Comparison of ENCODE assay signal across 9 cellular contexts in the genomic region with DNA sequence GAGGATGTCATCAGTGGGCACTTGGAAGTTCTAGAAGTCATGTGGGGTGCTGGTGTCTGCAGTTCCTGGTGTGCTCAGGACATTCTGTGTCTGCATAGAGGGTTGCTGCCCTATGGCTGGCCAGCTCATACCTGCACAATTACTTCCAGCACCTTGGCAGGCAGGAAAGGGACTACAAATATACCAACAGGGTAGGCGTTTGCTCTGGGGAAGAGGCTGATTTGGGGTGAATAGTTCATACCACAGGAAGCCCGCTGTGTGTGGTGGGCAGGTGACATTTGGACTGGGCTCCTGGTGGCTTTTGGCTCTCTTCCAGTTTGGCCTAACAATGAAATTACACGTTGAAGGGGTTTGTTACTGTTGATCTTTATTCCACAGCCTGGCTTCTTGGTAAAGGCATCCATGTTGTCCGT.
DNase-seq lines count a peak whose midpoint lies in the region; ATAC-seq and TF ChIP-seq lines count a peak whose summit lies in the region.
"Had no signal": no experiment of that assay in that cellular context is flagged by ENCODE, and none has a peak within 500 bp of the region (broad histone marks: within the 10 kb centered on the region; RNA-seq: fewer than 3 reads in every experiment).

No MANE protein-coding gene starts in this region.

- TF ChIP-seq CTCF in parathyroid adenoma (IDR thresholded peaks at IDR 0.05), result no peak

- no peaks in the 10 kb centered on the region for H3K9me3 Mint-ChIP-seq in activated naive CD8-positive, alpha-beta T cell (ENCODE audit: low read depth)

- no peaks in the 10 kb centered on the region for H4K20me1 ChIP-seq in Karpas-422 (ENCODE audit: insufficient read depth, low read depth, low read length)

- H3K4me1 ChIP-seq in Karpas-422 (ENCODE audit: low read length) (peaks cover 31% of the 10 kb centered on the region), parathyroid adenoma (peaks cover 17% of the 10 kb centered on the region)

- H3K4me1 Mint-ChIP-seq in activated naive CD8-positive, alpha-beta T cell (ENCODE audit: low read depth), result peaks cover 45% of the 10 kb centered on the region

- peak overlapping the region; percentile 86 for H3K4me2 ChIP-seq in Karpas-422 (ENCODE audit: low read depth, low read length, poor library complexity, severe bottlenecking)
- no peak overlapping the region for H3K4me2 ChIP-seq in parathyroid adenoma (ENCODE audit: low read length)

- H3K4me3 ChIP-seq in Karpas-422 (ENCODE audit: low read length), result peak overlapping the region; percentile 66; the same call in 1 of the 2 replicates
- H3K4me3 ChIP-seq in parathyroid adenoma (ENCODE audit: low read depth, low read length), result no peak overlapping the region

- H3K9me3 ChIP-seq in Karpas-422 (ENCODE audit: low read length) (no peaks in the 10 kb centered on the region), parathyroid adenoma (ENCODE audit: control insufficient read depth, low read length) (no peaks in the 10 kb centered on the region)
- H3K9me3 ChIP-seq: neutrophil had no signal

- peak overlapping the region; percentile 72 for H3K9ac ChIP-seq in Karpas-422 (ENCODE audit: low read length)
- no peak overlapping the region for H3K9ac ChIP-seq in parathyroid adenoma

- H3K36me3 ChIP-seq in Karpas-422 (ENCODE audit: insufficient read depth, low read length), result no peaks in the 10 kb centered on the region
- H3K36me3 ChIP-seq in parathyroid adenoma (ENCODE audit: control insufficient read depth, insufficient read depth, low read length), result no peaks in the 10 kb centered on the region
- H3K36me3 ChIP-seq: neutrophil had no signal

- H3K27me3 Mint-ChIP-seq in activated naive CD8-positive, alpha-beta T cell, result no peaks in the 10 kb centered on the region

- peak overlapping the region; percentile 93 for H3K27ac ChIP-seq in Karpas-422 (ENCODE audit: low read length)
- H3K27ac ChIP-seq in parathyroid adenoma, result peak overlapping the region; percentile 80
- H3K27ac ChIP-seq: neutrophil had no signal

- no peaks in the 10 kb centered on the region for H3K36me3 Mint-ChIP-seq in activated naive CD8-positive, alpha-beta T cell

- H3K79me2 ChIP-seq in Karpas-422 (ENCODE audit: low read length) (no peaks in the 10 kb centered on the region), parathyroid adenoma (no peaks in the 10 kb centered on the region)

- H3K4me3 Mint-ChIP-seq in activated naive CD8-positive, alpha-beta T cell, result peak overlapping the region; percentile 65

- H3K27me3 ChIP-seq in Karpas-422 (ENCODE audit: low read length) (no peaks in the 10 kb centered on the region), parathyroid adenoma (ENCODE audit: control insufficient read depth, insufficient read depth, low read length) (no peaks in the 10 kb centered on the region)

- DNase-seq in GM19238 (ENCODE audit: insufficient read length, low spot score) (peak; percentile 27), Karpas-422 (peak; percentile 48), cerebellum (ENCODE audit: low spot score) (no peak)

- no peaks in the 10 kb centered on the region for H3K9me2 ChIP-seq in Karpas-422 (replicated peaks; ENCODE audit: insufficient read depth, low read length)

- H3K27ac Mint-ChIP-seq in activated naive CD8-positive, alpha-beta T cell, result peak overlapping the region; percentile 77

- H2AFZ ChIP-seq in Karpas-422 (ENCODE audit: low read length), result peak overlapping the region; percentile 66
- H2AFZ ChIP-seq in parathyroid adenoma, result peak overlapping the region; percentile 86

- ATAC-seq in HG02642 (IDR thresholded peaks at IDR 0.05; ENCODE audit: poor library complexity, unreplicated experiment) (no peak), HG02870 (IDR thresholded peaks at IDR 0.05; ENCODE audit: unreplicated experiment) (no peak), GM21737 (IDR thresholded peaks at IDR 0.05; ENCODE audit: unreplicated experiment) (no peak)
